ENCODE assay signal across 8 cellular contexts in the genomic region with DNA sequence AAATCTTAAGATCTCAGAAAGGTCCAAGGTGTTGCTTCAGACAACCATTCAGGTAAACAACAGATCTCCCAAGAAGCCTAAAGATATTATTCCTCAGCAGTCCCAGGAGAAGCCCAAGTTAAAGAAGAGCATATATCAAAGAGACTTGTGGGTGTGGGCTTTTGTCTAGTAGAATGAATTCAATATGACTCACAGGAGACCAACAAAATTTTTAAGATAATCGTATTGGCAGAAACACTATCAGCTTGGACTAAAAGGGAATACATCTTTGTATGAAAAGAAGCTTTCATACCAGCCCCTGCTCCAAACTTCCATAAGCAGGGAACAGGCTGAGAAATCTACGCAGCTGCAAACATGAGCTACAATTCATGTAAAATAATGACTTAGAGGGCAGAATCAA.
"Had no signal": no experiment of that assay in that cellular context is flagged by ENCODE, and none has a peak within 500 bp of the region (broad histone marks: within the 10 kb centered on the region; RNA-seq: fewer than 3 reads in every experiment).

No MANE protein-coding gene starts in this region.

- H3K4me3 ChIP-seq: GM23338, HAP-1 had no signal

- H2AFZ ChIP-seq: GM23338 had no signal

- H3K27ac Mint-ChIP-seq: GM23338, HFFc6 had no signal

- H3K9ac ChIP-seq: KMS-11 had no signal

- H3K4me3 Mint-ChIP-seq: GM23338, HFFc6 had no signal

- ATAC-seq: GM23338 had no signal

- DNase-seq: H7, HFFc6, IMR-90, KBM-7 had no signal

- H3K36me3 ChIP-seq: HAP-1 had no signal

- H3K4me2 ChIP-seq: GM23338, KMS-11 had no signal

- H3K4me1 Mint-ChIP-seq: GM23338 had no signal

- H3K27ac ChIP-seq: HL-60, KMS-11 had no signal
